2 cellular contexts compared by ENCODE assay signal in genomic region chr17:224576-224975, GRCh38. TPM values are rescaled to one million over a fixed set of nuclear protein-coding genes. Genes with fewer than 3 reads are reported as not detected.
"Had no signal": no experiment of that assay in that cellular context is flagged by ENCODE, and none has a peak within 500 bp of the region (broad histone marks: within the 10 kb centered on the region; RNA-seq: fewer than 3 reads in every experiment).

No MANE protein-coding gene starts in this region.

RNA-seq across cellular contexts. Expression of gene DOC2B, which starts 43.1 kb away (rescaled TPM):
- total RNA-seq: G401, GM12878 had no signal
- polyA plus RNA-seq: GM12878 had no signal
